8 cellular contexts compared by ENCODE assay signal in the genomic region with DNA sequence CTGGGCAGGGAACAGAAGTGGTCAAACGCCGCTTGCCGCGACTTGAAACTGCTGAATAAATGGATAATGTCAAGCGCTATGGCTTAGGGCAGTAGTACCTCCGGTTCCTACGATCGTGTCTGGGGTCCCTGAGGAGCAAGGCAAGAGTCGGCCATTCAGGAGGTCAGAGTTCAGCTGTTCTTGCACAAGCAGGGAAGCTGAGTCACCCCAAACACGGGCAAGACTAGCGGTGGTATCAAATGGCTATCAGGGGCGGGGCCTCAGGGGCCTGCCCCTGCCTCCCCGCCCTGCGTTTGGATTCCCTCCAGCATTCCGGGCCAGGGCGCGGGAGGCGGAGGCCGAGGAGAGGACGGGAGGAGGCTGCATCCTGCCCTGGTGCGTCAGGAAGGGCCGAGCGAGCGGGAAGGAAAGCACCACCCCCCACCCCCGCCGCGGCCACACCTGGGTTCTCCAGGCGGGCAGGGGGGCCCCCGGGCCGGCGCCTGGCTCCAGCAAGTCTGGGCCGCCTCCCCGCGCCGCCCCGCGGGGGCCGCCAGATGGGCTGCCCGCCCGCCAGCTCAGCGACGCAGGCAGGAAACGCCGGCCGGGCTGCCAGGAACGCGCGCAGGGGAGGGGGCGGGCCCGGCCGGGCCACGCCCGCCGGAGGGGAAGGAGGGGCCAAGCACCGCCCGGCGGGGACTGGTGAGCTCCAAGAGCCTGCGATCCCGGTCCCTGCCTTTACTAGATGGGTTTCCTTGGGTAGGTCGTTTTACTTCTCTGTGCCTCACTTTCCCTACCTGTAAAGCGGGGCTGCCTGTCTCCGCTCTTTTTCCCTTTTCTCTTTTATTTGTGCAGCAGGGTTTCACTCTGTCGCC. TPM values are rescaled to one million over a fixed set of nuclear protein-coding genes. Genes with fewer than 3 reads are reported as not detected.
DNase-seq lines count a peak whose midpoint lies in the region; ATAC-seq and TF ChIP-seq lines count a peak whose summit lies in the region.

No MANE protein-coding gene starts in this region.

- intact Hi-C loops in activated CD8-positive, alpha-beta T cell treated with anti-CD3 and anti-CD28 coated beads for 36 hours (cut with micrococcal nuclease) = loop anchor here (2.0 kb wide), 1 partner anchor 40 kb away; no protein-coding TSS in a partner anchor

- peak; percentile 76 to 88 (median 83) for DNase-seq in CD4-positive, CD25-positive, alpha-beta regulatory T cell
- DNase-seq in HK-2 (ENCODE audit: unreplicated experiment) (peak; percentile 100), NCI-H82 treated with DMSO at 0.1 percent for 48 hours (lab: John Stamatoyannopoulos, UW; ENCODE audit: unreplicated experiment) (peak; percentile 94), ecto neural progenitor cell (ENCODE audit: low spot score) (peak; percentile 96), lung (ENCODE audit: low spot score) (peak; percentile 96)
- DNase-seq in activated CD8-positive, alpha-beta T cell treated with anti-CD3 and anti-CD28 coated beads for 36 hours = peak; percentile 90
- peak; percentile 72 to 88 (median 77) for DNase-seq in stimulated activated CD4-positive, alpha-beta T cell treated with anti-CD3 and anti-CD28 coated beads, TNF-alpha, amount 100 ng/mL, for 24 hours (ENCODE audit: low read depth in 3 of 3)

- H3K27me3 Mint-ChIP-seq in CD4-positive, CD25-positive, alpha-beta regulatory T cell = no peaks in the 10 kb centered on the region
- no peaks in the 10 kb centered on the region for H3K27me3 Mint-ChIP-seq in activated CD8-positive, alpha-beta T cell treated with anti-CD3 and anti-CD28 coated beads for 36 hours

- peaks cover 2% of the 10 kb centered on the region for H3K36me3 Mint-ChIP-seq in CD4-positive, CD25-positive, alpha-beta regulatory T cell
- peaks cover 7% of the 10 kb centered on the region for H3K36me3 Mint-ChIP-seq in activated CD8-positive, alpha-beta T cell treated with anti-CD3 and anti-CD28 coated beads for 36 hours (ENCODE audit: low read depth)

- H3K27ac Mint-ChIP-seq in CD4-positive, CD25-positive, alpha-beta regulatory T cell = peak overlapping the region; percentile 91 to 96 (median 95)
- H3K27ac Mint-ChIP-seq in activated CD8-positive, alpha-beta T cell treated with anti-CD3 and anti-CD28 coated beads for 36 hours = peak overlapping the region; percentile 78

- peak; percentile 90 for ATAC-seq in CD4-positive, CD25-positive, alpha-beta regulatory T cell (ENCODE audit: low read depth in 2 of 2)
- ATAC-seq in GM19455 (IDR thresholded peaks at IDR 0.05; ENCODE audit: unreplicated experiment) (peak; percentile 73), lung (ENCODE audit: insufficient read depth, low FRiP score) (peak; percentile 89)
- peak; percentile 86 for ATAC-seq in activated CD8-positive, alpha-beta T cell treated with anti-CD3 and anti-CD28 coated beads for 36 hours

- CTCF ChIA-PET in activated CD8-positive, alpha-beta T cell treated with anti-CD3 and anti-CD28 coated beads for 36 hours (lab: Charles Lee) = interaction anchor here (1.1 to 30.6 kb wide), 11 partner anchors 10 to 151 kb away, joined by 3 to 1008 read pairs (median 5); a partner anchor contains a TSS

- peak overlapping the region; percentile 85 to 96 (median 90) for H3K4me3 Mint-ChIP-seq in CD4-positive, CD25-positive, alpha-beta regulatory T cell
- peak overlapping the region; percentile 84 for H3K4me3 Mint-ChIP-seq in activated CD8-positive, alpha-beta T cell treated with anti-CD3 and anti-CD28 coated beads for 36 hours

- peaks cover 5 to 36% (median 22%) of the 10 kb centered on the region in 4 donors for H3K4me1 Mint-ChIP-seq in CD4-positive, CD25-positive, alpha-beta regulatory T cell
- peaks cover 37% of the 10 kb centered on the region for H3K4me1 Mint-ChIP-seq in activated CD8-positive, alpha-beta T cell treated with anti-CD3 and anti-CD28 coated beads for 36 hours (ENCODE audit: low read depth)

- peak overlapping the region; percentile 78 for H3K4me3 ChIP-seq in CD4-positive, CD25-positive, alpha-beta regulatory T cell (ENCODE audit: low read depth, low read length)
- H3K4me3 ChIP-seq in lung = peak overlapping the region; percentile 46

- WGBS in lung, 2 donors = 0 to 1% methylated on average over 40 to 63 of the region's 63 CpGs

- peak overlapping the region; percentile 78 for H3K27ac ChIP-seq in CD4-positive, CD25-positive, alpha-beta regulatory T cell (ENCODE audit: insufficient read depth, low read length, poor library complexity, severe bottlenecking)
- peak overlapping the region; percentile 91 to 97 for H3K27ac ChIP-seq in lung (ENCODE audit: low read depth in 1 of 2, low read length in 1 of 2)

- H3K27me3 ChIP-seq in CD4-positive, CD25-positive, alpha-beta regulatory T cell (ENCODE audit: control insufficient read depth, insufficient read depth, low read length) = no peaks in the 10 kb centered on the region
- no peaks in the 10 kb centered on the region for H3K27me3 ChIP-seq in lung (ENCODE audit: control insufficient read depth, insufficient read depth)

- POLR2A ChIA-PET in activated CD8-positive, alpha-beta T cell treated with anti-CD3 and anti-CD28 coated beads for 36 hours (lab: Charles Lee) = interaction anchor here (0.7 to 3.6 kb wide), 6 partner anchors 26 to 151 kb away, joined by 3 to 24 read pairs (median 4); a partner anchor contains a TSS

- peaks cover 15% of the 10 kb centered on the region for H3K4me1 ChIP-seq in CD4-positive, CD25-positive, alpha-beta regulatory T cell (ENCODE audit: control insufficient read depth, insufficient read depth, low read length, poor library complexity, severe bottlenecking)
- peaks cover 0 to 12% of the 10 kb centered on the region in 2 donors for H3K4me1 ChIP-seq in lung (ENCODE audit: control insufficient read depth in 2 of 2, insufficient read depth in 2 of 2, low read length in 2 of 2)

- no peak for TF ChIP-seq CTCF in activated CD8-positive, alpha-beta T cell treated with anti-CD3 and anti-CD28 coated beads for 36 hours (IDR thresholded peaks at IDR 0.05)
- TF ChIP-seq CTCF in lung (IDR thresholded peaks at IDR 0.05; ENCODE audit: control extremely low read depth, extremely low read depth) = no peak

- no peaks in the 10 kb centered on the region for H3K9me3 ChIP-seq in CD4-positive, CD25-positive, alpha-beta regulatory T cell (ENCODE audit: control insufficient read depth in 2 of 2, low read length in 2 of 2)
- H3K9me3 ChIP-seq in lung (ENCODE audit: control insufficient read depth in 2 of 2, insufficient read depth in 1 of 2, low read length in 1 of 2) = no peaks in the 10 kb centered on the region

- peaks cover 0 to 1% (median 0%) of the 10 kb centered on the region in 7 donors for H3K9me3 Mint-ChIP-seq in CD4-positive, CD25-positive, alpha-beta regulatory T cell
- H3K9me3 Mint-ChIP-seq in activated CD8-positive, alpha-beta T cell treated with anti-CD3 and anti-CD28 coated beads for 36 hours = no peaks in the 10 kb centered on the region

- peaks cover 2% of the 10 kb centered on the region for H3K36me3 ChIP-seq in CD4-positive, CD25-positive, alpha-beta regulatory T cell (ENCODE audit: control insufficient read depth, insufficient read depth, low read length)
- peaks cover 0 to 18% of the 10 kb centered on the region in 2 donors for H3K36me3 ChIP-seq in lung (ENCODE audit: control insufficient read depth in 2 of 2, insufficient read depth in 2 of 2, low read length in 2 of 2)

RNA-seq across cellular contexts. Expression of a gene that starts 32.2 kb away (rescaled TPM):
- total RNA-seq in CD4-positive, CD25-positive, alpha-beta regulatory T cell = 9.4 TPM
- polyA plus RNA-seq in CD4-positive, CD25-positive, alpha-beta regulatory T cell = 1 to 10 TPM in 2 of 4 donors, under 1 TPM in 2; 0.71 to 2.6 (median 0.91) TPM
- under 1 TPM; 0.41 to 0.54 TPM for total RNA-seq in activated CD8-positive, alpha-beta T cell treated with anti-CD3 and anti-CD28 coated beads for 36 hours
- 100 to 1,000 TPM; 251 to 389 TPM for total RNA-seq in lung
- polyA plus RNA-seq in lung = 100 to 1,000 TPM; 299 to 824 TPM

RNA-seq across cellular contexts. Expression of a gene that starts 58.7 kb away (rescaled TPM):
- 111 TPM for total RNA-seq in CD4-positive, CD25-positive, alpha-beta regulatory T cell
- 100 to 1,000 TPM; 119 to 142 (median 137) TPM for polyA plus RNA-seq in CD4-positive, CD25-positive, alpha-beta regulatory T cell
- 10 to 100 TPM; 91.6 to 95.5 TPM for total RNA-seq in activated CD8-positive, alpha-beta T cell treated with anti-CD3 and anti-CD28 coated beads for 36 hours
- total RNA-seq in lung = 100 to 1,000 TPM in 1 of 2 donors, 10 to 100 TPM in 1; 53.5 to 237 TPM
- polyA plus RNA-seq in lung = 100 to 1,000 TPM; 173 to 249 TPM

Comparison
In these comparisons a context has a peak if more than half of its experiments do, and no peak if none do; other contexts are left out.
1. Peak in every context shown above with its lines: DNase-seq, ATAC-seq, H3K4me3 ChIP-seq and H3K27ac ChIP-seq.
2. RNA of a gene that starts 32.2 kb away (total RNA-seq): 251 to 389 TPM in lung; 9.4 TPM in CD4-positive, CD25-positive, alpha-beta regulatory T cell (single experiment) and 0.41 to 0.54 TPM in activated CD8-positive, alpha-beta T cell treated with anti-CD3 and anti-CD28 coated beads for 36 hours; every median in the first group is over 10 times any median in the second.